15 cellular contexts compared by ENCODE assay signal in the genomic region with DNA sequence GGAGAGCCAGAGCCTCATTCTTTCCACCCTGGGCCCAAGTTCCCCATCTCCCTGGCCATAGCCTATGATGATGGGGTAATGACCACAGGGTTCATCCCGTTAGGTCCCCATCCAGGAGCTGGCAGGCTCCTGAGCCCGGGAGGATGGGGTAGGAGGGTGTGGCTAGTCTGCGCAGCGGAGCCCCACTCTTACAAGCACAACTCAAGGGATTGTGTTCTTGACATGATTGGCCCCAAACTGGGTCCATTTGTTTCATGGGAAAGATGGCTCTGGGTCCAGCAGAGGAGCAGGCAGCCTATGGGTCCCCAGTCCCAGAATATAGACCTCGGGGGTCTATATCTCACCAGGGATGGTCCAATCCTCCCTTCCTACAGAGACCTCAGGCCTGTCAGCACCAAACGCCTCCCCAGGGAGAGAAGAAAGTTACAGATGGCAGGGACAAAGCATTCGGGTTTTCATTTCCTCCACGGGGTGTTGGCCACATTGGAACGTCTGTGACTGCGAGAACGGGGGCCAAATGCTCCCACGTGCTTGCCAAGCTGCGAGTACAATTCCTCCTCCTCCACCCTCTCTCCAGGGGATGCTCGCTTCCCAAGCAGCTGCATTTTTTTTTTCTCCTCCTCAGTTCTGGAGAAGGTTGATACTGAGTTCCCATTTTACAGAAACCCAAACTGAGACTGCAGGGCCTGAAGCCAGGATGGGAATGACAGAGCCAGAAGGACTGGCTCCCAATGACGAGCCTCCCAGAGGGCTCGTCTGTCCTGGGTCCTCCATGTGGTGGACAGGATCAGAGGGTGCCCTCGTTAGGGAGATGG.
DNase-seq lines count a peak whose midpoint lies in the region; ATAC-seq and TF ChIP-seq lines count a peak whose summit lies in the region.
"Had no signal": no experiment of that assay in that cellular context is flagged by ENCODE, and none has a peak within 500 bp of the region (broad histone marks: within the 10 kb centered on the region; RNA-seq: fewer than 3 reads in every experiment).

No MANE protein-coding gene starts in this region.

- H3K27ac ChIP-seq in heart left ventricle, result peak overlapping the region in 9 of 12 donors; percentile 35 to 91 (median 73)
- H3K27ac ChIP-seq: body of pancreas, foreskin keratinocyte, parathyroid adenoma, SJSA1 had no signal

- TF ChIP-seq CTCF in heart left ventricle (IDR thresholded peaks at IDR 0.05), result no peak

- no peaks in the 10 kb centered on the region for H3K36me3 ChIP-seq in heart left ventricle
- H3K36me3 ChIP-seq: SJSA1 had no signal

- ATAC-seq in heart left ventricle, result peak; percentile 27 to 72 (median 60)
- ATAC-seq in GM21619 (IDR thresholded peaks at IDR 0.05; ENCODE audit: unreplicated experiment), result no peak
- no peak for ATAC-seq in activated CD8-positive, alpha-beta memory T cell treated with anti-CD3 and anti-CD28 coated beads, Interleukin-2, amount 10 ng/mL, durations not matched to agents 7 days and 5 days
- ATAC-seq: body of pancreas, foreskin keratinocyte had no signal

- DNase-seq in activated naive CD4-positive, alpha-beta T cell treated with anti-CD3 and anti-CD28 coated beads, Interleukin-2, amount 50 U/mL, for 16 hours, result no peak
- DNase-seq in heart left ventricle (peak; percentile 71 to 86 (median 76)), posterior vena cava (ENCODE audit: low spot score) (peak; percentile 94), NCI-H82 (lab: John Stamatoyannopoulos, UW) (no peak)
- DNase-seq in activated T-cell treated with anti-CD3 and anti-CD28 coated beads, Interleukin-2, amount 50 U/mL, for 24 hours, result no peak
- DNase-seq in activated CD8-positive, alpha-beta memory T cell treated with anti-CD3 and anti-CD28 coated beads, Interleukin-2, amount 10 ng/mL, durations not matched to agents 7 days and 5 days, result no peak
- DNase-seq: activated CD4-positive, alpha-beta T cell treated with anti-CD3 and anti-CD28 coated beads, Interleukin-2, amount 10 ng/mL, durations not matched to agents 7 days and 5 days; body of pancreas; effector CD4-positive, alpha-beta T cell; foreskin keratinocyte; MV-4-11 had no signal

- no peak for TF ChIP-seq POLR2A in heart left ventricle (IDR thresholded peaks at IDR 0.05)

- no peaks in the 10 kb centered on the region for H3K9me3 ChIP-seq in heart left ventricle
- H3K9me3 ChIP-seq: body of pancreas, SJSA1 had no signal

- peaks cover 9% of the 10 kb centered on the region for H3K4me1 Mint-ChIP-seq in activated naive CD4-positive, alpha-beta T cell treated with anti-CD3 and anti-CD28 coated beads, Interleukin-2, amount 50 U/mL, for 24 hours
- peaks cover 14% of the 10 kb centered on the region for H3K4me1 Mint-ChIP-seq in activated T-cell treated with anti-CD3 and anti-CD28 coated beads, Interleukin-2, amount 50 U/mL, for 24 hours (ENCODE audit: low read depth)
- peaks cover 12% of the 10 kb centered on the region for H3K4me1 Mint-ChIP-seq in activated CD8-positive, alpha-beta memory T cell treated with anti-CD3 and anti-CD28 coated beads, Interleukin-2, amount 10 ng/mL, durations not matched to agents 7 days and 5 days
- H3K4me1 Mint-ChIP-seq: activated CD4-positive, alpha-beta T cell treated with anti-CD3 and anti-CD28 coated beads, Interleukin-2, amount 10 ng/mL, durations not matched to agents 7 days and 5 days had no signal

- WGBS in heart left ventricle, 4 donors, result 39 to 70% (median 50%) methylated on average over 14 to 17 of the region's 17 CpGs

- H3K4me3 ChIP-seq in heart left ventricle, result no peak overlapping the region
- H3K4me3 ChIP-seq: body of pancreas, SJSA1 had no signal

- H3K36me3 Mint-ChIP-seq in activated naive CD4-positive, alpha-beta T cell treated with anti-CD3 and anti-CD28 coated beads, Interleukin-2, amount 50 U/mL, for 24 hours, result no peaks in the 10 kb centered on the region
- no peaks in the 10 kb centered on the region for H3K36me3 Mint-ChIP-seq in activated T-cell treated with anti-CD3 and anti-CD28 coated beads, Interleukin-2, amount 50 U/mL, for 24 hours (ENCODE audit: low read depth)
- H3K36me3 Mint-ChIP-seq in activated CD8-positive, alpha-beta memory T cell treated with anti-CD3 and anti-CD28 coated beads, Interleukin-2, amount 10 ng/mL, durations not matched to agents 7 days and 5 days, result no peaks in the 10 kb centered on the region

- H3K27me3 ChIP-seq in heart left ventricle, result no peaks in the 10 kb centered on the region
- H3K27me3 ChIP-seq: body of pancreas, SJSA1 had no signal

- H3K4me3 Mint-ChIP-seq in activated naive CD4-positive, alpha-beta T cell treated with anti-CD3 and anti-CD28 coated beads, Interleukin-2, amount 50 U/mL, for 24 hours, result no peak overlapping the region
- no peak overlapping the region for H3K4me3 Mint-ChIP-seq in activated T-cell treated with anti-CD3 and anti-CD28 coated beads, Interleukin-2, amount 50 U/mL, for 24 hours
- no peak overlapping the region for H3K4me3 Mint-ChIP-seq in activated CD8-positive, alpha-beta memory T cell treated with anti-CD3 and anti-CD28 coated beads, Interleukin-2, amount 10 ng/mL, durations not matched to agents 7 days and 5 days
- H3K4me3 Mint-ChIP-seq: activated CD4-positive, alpha-beta T cell treated with anti-CD3 and anti-CD28 coated beads, Interleukin-2, amount 10 ng/mL, durations not matched to agents 7 days and 5 days had no signal

- intact Hi-C loops in heart left ventricle (cut with DNase I), result no loop called here
- intact Hi-C loops in posterior vena cava (cut with DNase I), result no loop called here

- H3K4me1 ChIP-seq in heart left ventricle, result peaks cover 13 to 53% (median 33%) of the 10 kb centered on the region in 12 donors

- H3K27ac Mint-ChIP-seq in activated naive CD4-positive, alpha-beta T cell treated with anti-CD3 and anti-CD28 coated beads, Interleukin-2, amount 50 U/mL, for 24 hours, result peak overlapping the region; percentile 62
- no peak overlapping the region for H3K27ac Mint-ChIP-seq in activated T-cell treated with anti-CD3 and anti-CD28 coated beads, Interleukin-2, amount 50 U/mL, for 24 hours
- no peak overlapping the region for H3K27ac Mint-ChIP-seq in activated CD8-positive, alpha-beta memory T cell treated with anti-CD3 and anti-CD28 coated beads, Interleukin-2, amount 10 ng/mL, durations not matched to agents 7 days and 5 days

- H3K9me3 Mint-ChIP-seq in activated naive CD4-positive, alpha-beta T cell treated with anti-CD3 and anti-CD28 coated beads, Interleukin-2, amount 50 U/mL, for 24 hours, result no peaks in the 10 kb centered on the region
- no peaks in the 10 kb centered on the region for H3K9me3 Mint-ChIP-seq in activated T-cell treated with anti-CD3 and anti-CD28 coated beads, Interleukin-2, amount 50 U/mL, for 24 hours
- H3K9me3 Mint-ChIP-seq in activated CD8-positive, alpha-beta memory T cell treated with anti-CD3 and anti-CD28 coated beads, Interleukin-2, amount 10 ng/mL, durations not matched to agents 7 days and 5 days (ENCODE audit: low read depth), result no peaks in the 10 kb centered on the region
- H3K9me3 Mint-ChIP-seq: activated CD4-positive, alpha-beta T cell treated with anti-CD3 and anti-CD28 coated beads, Interleukin-2, amount 10 ng/mL, durations not matched to agents 7 days and 5 days had no signal

- CTCF ChIA-PET in activated CD8-positive, alpha-beta memory T cell treated with anti-CD3 and anti-CD28 coated beads, Interleukin-2, amount 10 ng/mL, durations not matched to agents 7 days and 5 days (lab: Charles Lee), result interaction anchor here (1.2 kb wide), 1 partner anchor 54 kb away, joined by 3 read pairs; no protein-coding TSS in a partner anchor

- H3K27me3 Mint-ChIP-seq in activated naive CD4-positive, alpha-beta T cell treated with anti-CD3 and anti-CD28 coated beads, Interleukin-2, amount 50 U/mL, for 24 hours, result no peaks in the 10 kb centered on the region
- no peaks in the 10 kb centered on the region for H3K27me3 Mint-ChIP-seq in activated T-cell treated with anti-CD3 and anti-CD28 coated beads, Interleukin-2, amount 50 U/mL, for 24 hours
- peaks cover 14% of the 10 kb centered on the region for H3K27me3 Mint-ChIP-seq in activated CD8-positive, alpha-beta memory T cell treated with anti-CD3 and anti-CD28 coated beads, Interleukin-2, amount 10 ng/mL, durations not matched to agents 7 days and 5 days

Comparison
In these comparisons a context has a peak if more than half of its experiments do, and no peak if none do; other contexts are left out.
1. DNase-seq: peak in heart left ventricle (5 of 5) and posterior vena cava (single experiment); none in activated naive CD4-positive, alpha-beta T cell treated with anti-CD3 and anti-CD28 coated beads, Interleukin-2, amount 50 U/mL, for 16 hours (single experiment), NCI-H82 (single experiment), activated T-cell treated with anti-CD3 and anti-CD28 coated beads, Interleukin-2, amount 50 U/mL, for 24 hours (single experiment) and activated CD8-positive, alpha-beta memory T cell treated with anti-CD3 and anti-CD28 coated beads, Interleukin-2, amount 10 ng/mL, durations not matched to agents 7 days and 5 days (single experiment).
2. ATAC-seq: peak in heart left ventricle (4 of 4); none in GM21619 (single experiment) and activated CD8-positive, alpha-beta memory T cell treated with anti-CD3 and anti-CD28 coated beads, Interleukin-2, amount 10 ng/mL, durations not matched to agents 7 days and 5 days (single experiment).